ENCODE assay signal across 9 cellular contexts in genomic region chr16:88430524-88431446, GRCh38. TPM values are rescaled to one million over a fixed set of nuclear protein-coding genes. Genes with fewer than 3 reads are reported as not detected.
DNase-seq lines count a peak whose midpoint lies in the region; ATAC-seq, FAIRE-seq and TF ChIP-seq lines count a peak whose summit lies in the region.
"Had no signal": no experiment of that assay in that cellular context is flagged by ENCODE, and none has a peak within 500 bp of the region (broad histone marks: within the 10 kb centered on the region; RNA-seq: fewer than 3 reads in every experiment).

No MANE protein-coding gene starts in this region.

- H3K36me3 Mint-ChIP-seq in activated naive CD4-positive, alpha-beta T cell treated with anti-CD3 and anti-CD28 coated beads, Interleukin-2, amount 10 ng/mL, durations not matched to agents 7 days and 5 days = no peaks in the 10 kb centered on the region

- ATAC-seq in HG03095 (IDR thresholded peaks at IDR 0.05; ENCODE audit: unreplicated experiment) = no peak

- no peak overlapping the region for H3K9ac ChIP-seq in SK-N-SH

- 96% methylated on average over 56 of the region's 80 CpGs for WGBS in SK-N-SH (ENCODE audit: low lambda C conversion rate)

- peak overlapping the region; percentile 33 for H3K4me3 ChIP-seq in kidney epithelial cell (ENCODE audit: low read depth, low read length)
- H3K4me3 ChIP-seq in SK-N-SH (ENCODE audit: low read depth in 2 of 2, low read length in 1 of 2) = no peak overlapping the region

- no peak overlapping the region for H3K4me2 ChIP-seq in SK-N-SH

- POLR2A ChIA-PET in SK-N-SH (lab: Yijun Ruan, JAX) = no interaction called here

- no peak overlapping the region for H3K27ac ChIP-seq in SK-N-SH (ENCODE audit: low read depth in 2 of 2, low read length in 1 of 2)
- H3K27ac ChIP-seq: HL-60 had no signal

- H3K27me3 ChIP-seq in kidney epithelial cell (ENCODE audit: control insufficient read depth, insufficient read depth, low read length) = peaks cover 8% of the 10 kb centered on the region
- H3K27me3 ChIP-seq in SK-N-SH (ENCODE audit: insufficient read depth) = no peaks in the 10 kb centered on the region

- TF ChIP-seq RAD21 in SK-N-SH (IDR thresholded peaks at IDR 0.05; ENCODE audit: low read length) = no peak

- peaks cover 5% of the 10 kb centered on the region for H3K4me1 Mint-ChIP-seq in activated naive CD4-positive, alpha-beta T cell treated with anti-CD3 and anti-CD28 coated beads, Interleukin-2, amount 10 ng/mL, durations not matched to agents 7 days and 5 days

- peak; percentile 85 for DNase-seq in GM12892 (ENCODE audit: insufficient read length)
- DNase-seq in NCI-H69 (lab: John Stamatoyannopoulos, UW) = peak; percentile 13
- DNase-seq in activated naive CD4-positive, alpha-beta T cell treated with anti-CD3 and anti-CD28 coated beads, Interleukin-2, amount 10 ng/mL, durations not matched to agents 7 days and 5 days = peak; percentile 61
- DNase-seq in kidney epithelial cell (ENCODE audit: low read depth) = no peak
- peak; percentile 61 for DNase-seq in stimulated activated CD8-positive, alpha-beta memory T cell treated with anti-CD3 and anti-CD28 coated beads, Interleukin-4, amount 100 ng/mL, for 48 hours
- no peak for DNase-seq in SK-N-SH
- DNase-seq in NCI-H1436 treated with DMSO at 0.1 percent for 48 hours (lab: John Stamatoyannopoulos, UW) = no peak

- H3K79me2 ChIP-seq in SK-N-SH (ENCODE audit: insufficient read depth) = no peaks in the 10 kb centered on the region

- no peaks in the 10 kb centered on the region for H3K9me3 ChIP-seq in SK-N-SH

- FAIRE-seq in GM12892 (lab: Jason Lieb, UNC) = no peak

- no peak overlapping the region for H3K27ac Mint-ChIP-seq in activated naive CD4-positive, alpha-beta T cell treated with anti-CD3 and anti-CD28 coated beads, Interleukin-2, amount 10 ng/mL, durations not matched to agents 7 days and 5 days

- no peaks in the 10 kb centered on the region for H3K36me3 ChIP-seq in kidney epithelial cell (ENCODE audit: control insufficient read depth, insufficient read depth, low read length)
- no peaks in the 10 kb centered on the region for H3K36me3 ChIP-seq in SK-N-SH (replicated peaks in 1 of 2; ENCODE audit: control insufficient read depth in 1 of 2, insufficient read depth in 2 of 2, low read length in 1 of 2)

- H4K20me1 ChIP-seq in SK-N-SH (ENCODE audit: insufficient read depth) = no peaks in the 10 kb centered on the region

- no peak for TF ChIP-seq CTCF in kidney epithelial cell (IDR thresholded peaks at IDR 0.05; ENCODE audit: insufficient read depth, low read length, poor library complexity, severe bottlenecking)
- TF ChIP-seq CTCF in SK-N-SH (IDR thresholded peaks at IDR 0.05) = no peak

- H3F3A ChIP-seq in SK-N-SH (replicated peaks; ENCODE audit: insufficient read depth) = no peaks in the 10 kb centered on the region

- no peak for TF ChIP-seq EP300 in SK-N-SH (IDR thresholded peaks at IDR 0.05; ENCODE audit: borderline replicate concordance in 1 of 2, low read depth in 1 of 2, low read length in 1 of 2)

- peak overlapping the region; percentile 26 for H3K4me3 Mint-ChIP-seq in activated naive CD4-positive, alpha-beta T cell treated with anti-CD3 and anti-CD28 coated beads, Interleukin-2, amount 10 ng/mL, durations not matched to agents 7 days and 5 days

- no peaks in the 10 kb centered on the region for H3K9me2 ChIP-seq in SK-N-SH

- peaks cover 0 to 3% of the 10 kb centered on the region in 2 experiments; a peak in 1 of 4 replicates for H3K4me1 ChIP-seq in SK-N-SH (ENCODE audit: control insufficient read depth in 1 of 2, insufficient read depth in 2 of 2, low read depth in 1 of 2, low read length in 1 of 2)

- H2AFZ ChIP-seq in SK-N-SH (ENCODE audit: low read depth) = no peak overlapping the region

- no peaks in the 10 kb centered on the region for H3K9me3 Mint-ChIP-seq in activated naive CD4-positive, alpha-beta T cell treated with anti-CD3 and anti-CD28 coated beads, Interleukin-2, amount 10 ng/mL, durations not matched to agents 7 days and 5 days

- peaks cover 34% of the 10 kb centered on the region for H3K27me3 Mint-ChIP-seq in activated naive CD4-positive, alpha-beta T cell treated with anti-CD3 and anti-CD28 coated beads, Interleukin-2, amount 10 ng/mL, durations not matched to agents 7 days and 5 days

- CTCF ChIA-PET in activated naive CD4-positive, alpha-beta T cell treated with anti-CD3 and anti-CD28 coated beads, Interleukin-2, amount 10 ng/mL, durations not matched to agents 7 days and 5 days (lab: Charles Lee) = interaction anchor here (1.2 to 1.5 kb wide), 2 partner anchors 11 to 473 kb away, joined by 3 read pairs; no protein-coding TSS in a partner anchor
- CTCF ChIA-PET in SK-N-SH (lab: Yijun Ruan, JAX) = no interaction called here

- peak; percentile 45; the same call in 1 of the 2 replicates for TF ChIP-seq POLR2A in GM12892 (IDR thresholded peaks at IDR 0.05; ENCODE audit: low read depth, low read length)

TF ChIP-seq in SK-N-SH, 30 proteins besides CTCF, POLR2A, EP300 and RAD21:
- TF ChIP-seq ELF1 (IDR thresholded peaks at IDR 0.05) = no peak
- no peak for TF ChIP-seq CHD2 (IDR thresholded peaks at IDR 0.05; ENCODE audit: low read length, partially characterized antibody)
- no peak for TF ChIP-seq ZBTB33 (IDR thresholded peaks at IDR 0.05; ENCODE audit: borderline replicate concordance, low read depth)
TF ChIP-seq in SK-N-SH: peak in this region for 0.

RNA-seq across cellular contexts. Expression of gene ZFPM1, which starts 22.3 kb away (rescaled TPM):
- 0.25 TPM for polyA plus RNA-seq in GM12892 (2012; ENCODE audit: missing spikeins)
- total RNA-seq in kidney epithelial cell = 3.7 and 6.2 TPM in 2 replicates
- polyA plus RNA-seq in SK-N-SH (2012; rRNA removed) = 0.54 and 1.2 TPM in 2 replicates
- polyA plus RNA-seq in SK-N-SH (2012; cell fraction: cytosol; rRNA removed) = 0.54 and 1.0 TPM in 2 replicates
- polyA plus RNA-seq in SK-N-SH (2012; cell fraction: nucleus; rRNA removed) = 3.8 and 5.6 TPM in 2 replicates

RNA-seq across cellular contexts. Expression of gene ZNF469, which starts 48.0 kb away (rescaled TPM):
- 0.06 TPM for polyA plus RNA-seq in GM12892 (2012; ENCODE audit: missing spikeins)
- total RNA-seq in kidney epithelial cell = 8.3 and 10.5 TPM in 2 replicates
- 0.24 and 0.56 TPM in 2 replicates for polyA plus RNA-seq in SK-N-SH (2012; rRNA removed)
- 0.19 and 0.34 TPM in 2 replicates for polyA plus RNA-seq in SK-N-SH (2012; cell fraction: cytosol; rRNA removed)
- 1.3 and 1.7 TPM in 2 replicates for polyA plus RNA-seq in SK-N-SH (2012; cell fraction: nucleus; rRNA removed)

Comparison
In these comparisons a context has a peak if more than half of its experiments do, and no peak if none do; other contexts are left out.
1. DNase-seq: peak in GM12892 (single experiment), NCI-H69 (single experiment), activated naive CD4-positive, alpha-beta T cell treated with anti-CD3 and anti-CD28 coated beads, Interleukin-2, amount 10 ng/mL, durations not matched to agents 7 days and 5 days (single experiment) and stimulated activated CD8-positive, alpha-beta memory T cell treated with anti-CD3 and anti-CD28 coated beads, Interleukin-4, amount 100 ng/mL, for 48 hours (single experiment); none in kidney epithelial cell (single experiment), SK-N-SH (single experiment) and NCI-H1436 treated with DMSO at 0.1 percent for 48 hours (single experiment).